ENCODE assay signal across 8 cellular contexts in the genomic region with DNA sequence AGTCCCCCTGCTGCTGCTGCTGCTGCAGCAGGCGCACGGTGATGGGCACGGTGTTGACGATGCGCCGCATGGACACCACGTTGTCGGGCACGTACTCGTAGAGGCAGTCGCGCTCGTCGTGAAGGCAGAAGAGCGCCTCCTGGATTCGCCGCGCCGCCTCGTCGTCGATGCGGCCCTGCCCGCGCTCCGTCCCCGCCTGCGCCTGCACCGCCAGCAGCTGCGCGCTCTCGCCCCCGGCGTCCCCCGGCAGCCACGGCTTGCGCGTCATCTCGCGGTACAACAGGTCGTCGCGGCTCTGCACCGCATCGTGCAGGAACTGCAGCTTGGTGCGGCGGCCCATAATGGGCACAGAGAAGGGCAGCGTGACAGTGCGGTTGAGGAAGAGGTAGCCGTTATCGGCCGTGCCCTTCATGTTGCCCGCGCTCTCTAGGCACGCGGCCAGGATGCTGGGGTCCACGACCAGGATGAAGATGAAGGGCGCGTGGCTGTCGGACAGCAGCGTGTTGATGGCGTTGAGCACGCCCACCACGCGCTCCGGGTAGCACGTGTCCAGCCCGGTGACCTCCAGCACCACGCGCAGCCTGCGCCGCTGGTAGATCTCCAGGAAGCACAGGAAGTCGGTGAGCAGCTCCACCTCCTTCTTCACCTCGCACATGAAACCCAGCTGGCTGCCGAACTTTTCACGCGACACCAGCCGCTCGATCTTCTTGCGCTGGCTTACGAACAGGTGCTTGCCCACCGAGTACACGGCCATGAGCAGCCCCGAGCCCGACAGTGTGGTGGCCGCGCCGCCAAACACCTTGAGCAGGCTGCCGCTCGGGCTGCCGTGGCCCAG. TPM values are rescaled to one million over a fixed set of nuclear protein-coding genes. Genes with fewer than 3 reads are reported as not detected.
A peak's percentile ranks its signal among the peaks of the same experiment; 100 is the strongest.
DNase-seq lines count a peak whose midpoint lies in the region; ATAC-seq lines count a peak whose summit lies in the region.

No MANE protein-coding gene starts in this region.

- H3K9ac ChIP-seq in rectal smooth muscle tissue (ENCODE audit: low read length) = no peak overlapping the region

- no peak overlapping the region for H3K27ac Mint-ChIP-seq in activated T-helper 2 cell treated with anti-CD3 and anti-CD28 coated beads, Interferon-gamma antibody, Interleukin-2, Interleukin-4, amounts not matched to agents 10 μg/mL and 5 μg/mL and 100 μg/mL, durations not matched to agents 14 hours and 24 hours and 36 hours

- no peak for DNase-seq in activated CD4-positive, CD25-positive, alpha-beta regulatory T cell treated with anti-CD3 and anti-CD28 coated beads, Interleukin-2, amount 50 U/mL, for 72 hours
- peak; percentile 48 for DNase-seq in activated T-helper 2 cell treated with anti-CD3 and anti-CD28 coated beads, Interferon-gamma antibody, Interleukin-2, Interleukin-4, amounts not matched to agents 10 μg/mL and 5 μg/mL and 100 μg/mL, durations not matched to agents 14 hours and 24 hours and 36 hours (ENCODE audit: low spot score)
- peak; percentile 50 for DNase-seq in germinal center (ENCODE audit: low spot score)
- no peak for DNase-seq in 8988T
- no peak for DNase-seq in OCI-M2 (lab: John Stamatoyannopoulos, UW; ENCODE audit: unreplicated experiment)

- no peak overlapping the region for H3K27ac ChIP-seq in rectal smooth muscle tissue (ENCODE audit: low read depth, low read length)

- peaks cover 23% of the 10 kb centered on the region for H3K27me3 ChIP-seq in rectal smooth muscle tissue (ENCODE audit: control insufficient read depth, insufficient read depth, low read length)

- H3K36me3 ChIP-seq in rectal smooth muscle tissue (ENCODE audit: control insufficient read depth, insufficient read depth, low read length) = no peaks in the 10 kb centered on the region

- peak overlapping the region; percentile 64 for H3K4me3 ChIP-seq in rectal smooth muscle tissue (ENCODE audit: low read length)

- peaks cover 20% of the 10 kb centered on the region for H3K27me3 Mint-ChIP-seq in activated T-helper 2 cell treated with anti-CD3 and anti-CD28 coated beads, Interferon-gamma antibody, Interleukin-2, Interleukin-4, amounts not matched to agents 10 μg/mL and 5 μg/mL and 100 μg/mL, durations not matched to agents 14 hours and 24 hours and 36 hours (ENCODE audit: low read depth)

- H3K36me3 Mint-ChIP-seq in activated T-helper 2 cell treated with anti-CD3 and anti-CD28 coated beads, Interferon-gamma antibody, Interleukin-2, Interleukin-4, amounts not matched to agents 10 μg/mL and 5 μg/mL and 100 μg/mL, durations not matched to agents 14 hours and 24 hours and 36 hours (ENCODE audit: low read depth) = peaks cover 3% of the 10 kb centered on the region

- no peaks in the 10 kb centered on the region for H3K9me3 Mint-ChIP-seq in activated T-helper 2 cell treated with anti-CD3 and anti-CD28 coated beads, Interferon-gamma antibody, Interleukin-2, Interleukin-4, amounts not matched to agents 10 μg/mL and 5 μg/mL and 100 μg/mL, durations not matched to agents 14 hours and 24 hours and 36 hours

- peaks cover 3% of the 10 kb centered on the region for H3K4me1 ChIP-seq in rectal smooth muscle tissue (ENCODE audit: control insufficient read depth, insufficient read depth, low read length)

- H3K4me3 Mint-ChIP-seq in activated T-helper 2 cell treated with anti-CD3 and anti-CD28 coated beads, Interferon-gamma antibody, Interleukin-2, Interleukin-4, amounts not matched to agents 10 μg/mL and 5 μg/mL and 100 μg/mL, durations not matched to agents 14 hours and 24 hours and 36 hours (ENCODE audit: low read depth) = peak overlapping the region; percentile 42

- intact Hi-C loops in activated T-helper 2 cell treated with anti-CD3 and anti-CD28 coated beads, Interferon-gamma antibody, Interleukin-2, Interleukin-4, amounts not matched to agents 10 μg/mL and 5 μg/mL and 100 μg/mL, durations not matched to agents 14 hours and 24 hours and 36 hours (cut with micrococcal nuclease) = no loop called here

- ATAC-seq in activated CD4-positive, CD25-positive, alpha-beta regulatory T cell treated with anti-CD3 and anti-CD28 coated beads, Interleukin-2, amount 50 U/mL, for 24 hours = peak; percentile 49 to 50
- no peak for ATAC-seq in GM19463 (IDR thresholded peaks at IDR 0.05; ENCODE audit: unreplicated experiment)

- peaks cover 18% of the 10 kb centered on the region for H3K4me1 Mint-ChIP-seq in activated T-helper 2 cell treated with anti-CD3 and anti-CD28 coated beads, Interferon-gamma antibody, Interleukin-2, Interleukin-4, amounts not matched to agents 10 μg/mL and 5 μg/mL and 100 μg/mL, durations not matched to agents 14 hours and 24 hours and 36 hours (ENCODE audit: low read depth)

RNA-seq across cellular contexts. Expression of gene NKPD1, which starts 8.1 kb away (rescaled TPM):
- total RNA-seq in activated T-helper 2 cell treated with anti-CD3 and anti-CD28 coated beads, Interferon-gamma antibody, Interleukin-2, Interleukin-4, amounts not matched to agents 10 μg/mL and 5 μg/mL and 100 μg/mL, durations not matched to agents 14 hours and 24 hours and 36 hours = 0.07 and 0.09 TPM in 2 replicates

RNA-seq across cellular contexts. Expression of gene TRAPPC6A, which starts 25.3 kb away (rescaled TPM):
- 27.4 and 31.4 TPM in 2 replicates for total RNA-seq in activated T-helper 2 cell treated with anti-CD3 and anti-CD28 coated beads, Interferon-gamma antibody, Interleukin-2, Interleukin-4, amounts not matched to agents 10 μg/mL and 5 μg/mL and 100 μg/mL, durations not matched to agents 14 hours and 24 hours and 36 hours

RNA-seq across cellular contexts. Expression of gene BLOC1S3, which starts 25.9 kb away (rescaled TPM):
- 9.7 and 10.8 TPM in 2 replicates for total RNA-seq in activated T-helper 2 cell treated with anti-CD3 and anti-CD28 coated beads, Interferon-gamma antibody, Interleukin-2, Interleukin-4, amounts not matched to agents 10 μg/mL and 5 μg/mL and 100 μg/mL, durations not matched to agents 14 hours and 24 hours and 36 hours

RNA-seq across cellular contexts. Expression of gene PPP1R37, which starts 59.7 kb away (rescaled TPM):
- 15.7 and 18.4 TPM in 2 replicates for total RNA-seq in activated T-helper 2 cell treated with anti-CD3 and anti-CD28 coated beads, Interferon-gamma antibody, Interleukin-2, Interleukin-4, amounts not matched to agents 10 μg/mL and 5 μg/mL and 100 μg/mL, durations not matched to agents 14 hours and 24 hours and 36 hours

Comparison
In these comparisons a context has a peak if more than half of its experiments do, and no peak if none do; other contexts are left out.
1. DNase-seq: peak in activated T-helper 2 cell treated with anti-CD3 and anti-CD28 coated beads, Interferon-gamma antibody, Interleukin-2, Interleukin-4, amounts not matched to agents 10 μg/mL and 5 μg/mL and 100 μg/mL, durations not matched to agents 14 hours and 24 hours and 36 hours (single experiment) and germinal center (single experiment); none in activated CD4-positive, CD25-positive, alpha-beta regulatory T cell treated with anti-CD3 and anti-CD28 coated beads, Interleukin-2, amount 50 U/mL, for 72 hours (single experiment), 8988T (single experiment) and OCI-M2 (single experiment).